In the genomic region with DNA sequence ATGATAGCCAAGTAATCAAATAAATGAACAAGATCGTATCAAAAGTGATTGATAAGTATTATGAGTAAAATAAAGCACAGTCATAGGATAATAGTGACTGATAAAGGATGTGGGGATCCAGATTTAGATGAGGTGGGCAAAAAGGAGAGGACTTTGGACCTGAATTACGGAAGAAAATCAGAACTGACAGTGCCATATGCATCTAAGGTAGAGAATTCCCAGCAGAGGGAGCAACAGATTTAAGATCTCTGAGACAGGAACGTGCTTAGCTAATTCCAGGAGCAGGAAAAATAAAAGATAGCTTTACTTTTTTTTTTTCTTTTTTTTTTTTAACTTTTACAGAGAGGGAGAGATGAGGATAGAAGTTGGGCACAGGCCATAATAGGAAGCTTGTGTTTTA, we compare ENCODE assay signal across 13 cellular contexts.
A peak's percentile ranks its signal among the peaks of the same experiment; 100 is the strongest.
DNase-seq lines count a peak whose midpoint lies in the region; ATAC-seq, FAIRE-seq and TF ChIP-seq lines count a peak whose summit lies in the region.
"Had no signal": no experiment of that assay in that cellular context is flagged by ENCODE, and none has a peak within 500 bp of the region (broad histone marks: within the 10 kb centered on the region; RNA-seq: fewer than 3 reads in every experiment).

No MANE protein-coding gene starts in this region.

- no peaks in the 10 kb centered on the region for H3K27me3 ChIP-seq in AG04450 (ENCODE audit: control insufficient read depth, insufficient read depth, low read length)
- H3K27me3 ChIP-seq in H7 (ENCODE audit: control insufficient read depth, insufficient read depth, low read length): no peaks in the 10 kb centered on the region
- H3K27me3 ChIP-seq in adipocyte (replicated peaks; ENCODE audit: control insufficient read depth, insufficient read depth, low read length): peaks cover 5% of the 10 kb centered on the region
- H3K27me3 ChIP-seq: stomach had no signal

- peak; percentile 23 for TF ChIP-seq CTCF in AG04450 (IDR thresholded peaks at IDR 0.05; ENCODE audit: low read depth, low read length)

- H3K9me3 ChIP-seq in AG04450 (ENCODE audit: control insufficient read depth, insufficient read depth, low read length) (no peaks in the 10 kb centered on the region), adipocyte (ENCODE audit: control insufficient read depth, low read length) (no peaks in the 10 kb centered on the region)
- H3K9me3 ChIP-seq: SJCRH30, stomach had no signal

- POLR2A ChIA-PET in AG04450 (lab: Yijun Ruan, JAX): no interaction called here

- ATAC-seq in GM21717 (IDR thresholded peaks at IDR 0.05; ENCODE audit: unreplicated experiment): no peak
- no peak for ATAC-seq in HG03439 (IDR thresholded peaks at IDR 0.05; ENCODE audit: unreplicated experiment)

- H3K4me1 ChIP-seq in adipocyte (ENCODE audit: control insufficient read depth, insufficient read depth, low read length): peaks cover 3% of the 10 kb centered on the region

- H3K4me3 ChIP-seq in AG04450 (ENCODE audit: low read depth, low read length) (no peak overlapping the region), H7 (ENCODE audit: insufficient read depth, low read depth, low read length) (no peak overlapping the region), adipocyte (ENCODE audit: low read length) (no peak overlapping the region)
- H3K4me3 ChIP-seq: SJCRH30, stomach had no signal

- no peak overlapping the region for H3K27ac ChIP-seq in AG04450 (ENCODE audit: low read depth, low read length)
- H3K27ac ChIP-seq: SJCRH30, stomach had no signal

- H3K9ac ChIP-seq in adipocyte (ENCODE audit: low read length): no peak overlapping the region

- peak; percentile 78 for FAIRE-seq in islet of Langerhans (lab: Jason Lieb, UNC)
- FAIRE-seq: endothelial cell of umbilical vein had no signal

- no peaks in the 10 kb centered on the region for H3K36me3 ChIP-seq in H7 (replicated peaks; ENCODE audit: control insufficient read depth, insufficient read depth, low read length)
- no peaks in the 10 kb centered on the region for H3K36me3 ChIP-seq in adipocyte (ENCODE audit: control insufficient read depth, insufficient read depth, low read length, severe bottlenecking)
- H3K36me3 ChIP-seq: SJCRH30, stomach had no signal

- DNase-seq in AG04450 (ENCODE audit: low read depth, low spot score): no peak
- DNase-seq in H7: peak; percentile 16
- peak; percentile 4 for DNase-seq in adipocyte (ENCODE audit: low read depth)
- DNase-seq in NCI-H345 (lab: John Stamatoyannopoulos, UW): no peak
- DNase-seq in OCI-M1 (lab: John Stamatoyannopoulos, UW): no peak
- DNase-seq: CD4-positive, alpha-beta T cell; NCI-H446 treated with DMSO at 0.1 percent for 48 hours; stomach had no signal

- CTCF ChIA-PET in AG04450 (lab: Charles Lee): interaction anchor here (0.7 kb wide), 1 partner anchor 11 kb away, joined by 4 read pairs; no protein-coding TSS in a partner anchor

Comparison
In these comparisons a context has a peak if more than half of its experiments do, and no peak if none do; other contexts are left out.
1. DNase-seq: peak in H7 (single experiment) and adipocyte (single experiment); none in AG04450 (single experiment), NCI-H345 (single experiment) and OCI-M1 (single experiment).